Comparison of ENCODE assay signal across 1 cellular context in the genomic region with DNA sequence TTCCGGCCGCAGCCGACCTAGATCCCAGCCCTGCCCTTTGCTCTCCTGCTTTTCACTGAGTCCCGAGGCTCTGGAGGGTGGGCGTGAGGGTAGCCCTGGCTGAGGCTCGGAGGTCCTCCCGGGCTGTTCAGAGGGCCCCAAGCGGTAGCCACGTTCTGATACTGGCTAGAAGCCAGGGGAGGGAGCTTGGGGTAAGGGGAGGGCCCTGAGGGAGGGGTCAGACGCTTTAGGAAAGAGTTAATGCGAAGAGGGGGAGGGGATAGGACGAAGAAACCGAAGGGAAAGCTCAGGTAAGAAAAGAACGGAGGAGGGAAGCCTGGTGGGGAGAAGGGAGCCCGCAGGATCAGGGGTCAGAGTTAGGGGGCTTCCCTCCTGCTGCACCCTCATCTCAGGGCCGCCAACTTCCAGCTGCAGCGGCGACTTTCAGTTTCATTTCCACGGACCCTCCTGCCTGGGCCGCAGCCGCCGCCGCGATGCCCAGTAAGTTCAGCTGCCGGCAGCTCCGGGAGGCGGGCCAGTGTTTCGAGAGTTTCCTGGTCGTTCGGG.
TF ChIP-seq lines count a peak whose summit lies in the region.

A gene with protein sequence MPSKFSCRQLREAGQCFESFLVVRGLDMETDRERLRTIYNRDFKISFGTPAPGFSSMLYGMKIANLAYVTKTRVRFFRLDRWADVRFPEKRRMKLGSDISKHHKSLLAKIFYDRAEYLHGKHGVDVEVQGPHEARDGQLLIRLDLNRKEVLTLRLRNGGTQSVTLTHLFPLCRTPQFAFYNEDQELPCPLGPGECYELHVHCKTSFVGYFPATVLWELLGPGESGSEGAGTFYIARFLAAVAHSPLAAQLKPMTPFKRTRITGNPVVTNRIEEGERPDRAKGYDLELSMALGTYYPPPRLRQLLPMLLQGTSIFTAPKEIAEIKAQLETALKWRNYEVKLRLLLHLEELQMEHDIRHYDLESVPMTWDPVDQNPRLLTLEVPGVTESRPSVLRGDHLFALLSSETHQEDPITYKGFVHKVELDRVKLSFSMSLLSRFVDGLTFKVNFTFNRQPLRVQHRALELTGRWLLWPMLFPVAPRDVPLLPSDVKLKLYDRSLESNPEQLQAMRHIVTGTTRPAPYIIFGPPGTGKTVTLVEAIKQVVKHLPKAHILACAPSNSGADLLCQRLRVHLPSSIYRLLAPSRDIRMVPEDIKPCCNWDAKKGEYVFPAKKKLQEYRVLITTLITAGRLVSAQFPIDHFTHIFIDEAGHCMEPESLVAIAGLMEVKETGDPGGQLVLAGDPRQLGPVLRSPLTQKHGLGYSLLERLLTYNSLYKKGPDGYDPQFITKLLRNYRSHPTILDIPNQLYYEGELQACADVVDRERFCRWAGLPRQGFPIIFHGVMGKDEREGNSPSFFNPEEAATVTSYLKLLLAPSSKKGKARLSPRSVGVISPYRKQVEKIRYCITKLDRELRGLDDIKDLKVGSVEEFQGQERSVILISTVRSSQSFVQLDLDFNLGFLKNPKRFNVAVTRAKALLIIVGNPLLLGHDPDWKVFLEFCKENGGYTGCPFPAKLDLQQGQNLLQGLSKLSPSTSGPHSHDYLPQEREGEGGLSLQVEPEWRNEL (plus strand): TSS at position 220 of the 546 bp plus-strand sequence. CDS start 254 bp downstream, at position 474.

TF ChIP-seq in HEK293, 187 proteins besides CTCF, POLR2A, EP300 and RAD21 (continued from another document):
- TF ChIP-seq, protein P1, sequence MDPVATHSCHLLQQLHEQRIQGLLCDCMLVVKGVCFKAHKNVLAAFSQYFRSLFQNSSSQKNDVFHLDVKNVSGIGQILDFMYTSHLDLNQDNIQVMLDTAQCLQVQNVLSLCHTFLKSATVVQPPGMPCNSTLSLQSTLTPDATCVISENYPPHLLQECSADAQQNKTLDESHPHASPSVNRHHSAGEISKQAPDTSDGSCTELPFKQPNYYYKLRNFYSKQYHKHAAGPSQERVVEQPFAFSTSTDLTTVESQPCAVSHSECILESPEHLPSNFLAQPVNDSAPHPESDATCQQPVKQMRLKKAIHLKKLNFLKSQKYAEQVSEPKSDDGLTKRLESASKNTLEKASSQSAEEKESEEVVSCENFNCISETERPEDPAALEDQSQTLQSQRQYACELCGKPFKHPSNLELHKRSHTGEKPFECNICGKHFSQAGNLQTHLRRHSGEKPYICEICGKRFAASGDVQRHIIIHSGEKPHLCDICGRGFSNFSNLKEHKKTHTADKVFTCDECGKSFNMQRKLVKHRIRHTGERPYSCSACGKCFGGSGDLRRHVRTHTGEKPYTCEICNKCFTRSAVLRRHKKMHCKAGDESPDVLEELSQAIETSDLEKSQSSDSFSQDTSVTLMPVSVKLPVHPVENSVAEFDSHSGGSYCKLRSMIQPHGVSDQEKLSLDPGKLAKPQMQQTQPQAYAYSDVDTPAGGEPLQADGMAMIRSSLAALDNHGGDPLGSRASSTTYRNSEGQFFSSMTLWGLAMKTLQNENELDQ (tag by site-specific recombination; IDR thresholded peaks at IDR 0.05; ENCODE audit: low read depth) = no peak
- TF ChIP-seq ZNF561 (tag by site-specific recombination; IDR thresholded peaks at IDR 0.05; ENCODE audit: borderline replicate concordance) = no peak
- TF ChIP-seq ZNF302 (tag by site-specific recombination; IDR thresholded peaks at IDR 0.05; ENCODE audit: low read depth) = no peak
- TF ChIP-seq, protein P2, sequence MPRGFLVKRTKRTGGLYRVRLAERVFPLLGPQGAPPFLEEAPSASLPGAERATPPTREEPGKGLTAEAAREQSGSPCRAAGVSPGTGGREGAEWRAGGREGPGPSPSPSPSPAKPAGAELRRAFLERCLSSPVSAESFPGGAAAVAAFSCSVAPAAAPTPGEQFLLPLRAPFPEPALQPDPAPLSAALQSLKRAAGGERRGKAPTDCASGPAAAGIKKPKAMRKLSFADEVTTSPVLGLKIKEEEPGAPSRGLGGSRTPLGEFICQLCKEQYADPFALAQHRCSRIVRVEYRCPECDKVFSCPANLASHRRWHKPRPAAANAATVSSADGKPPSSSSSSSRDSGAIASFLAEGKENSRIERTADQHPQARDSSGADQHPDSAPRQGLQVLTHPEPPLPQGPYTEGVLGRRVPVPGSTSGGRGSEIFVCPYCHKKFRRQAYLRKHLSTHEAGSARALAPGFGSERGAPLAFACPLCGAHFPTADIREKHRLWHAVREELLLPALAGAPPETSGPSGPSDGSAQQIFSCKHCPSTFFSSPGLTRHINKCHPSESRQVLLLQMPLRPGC (tag by site-specific recombination; IDR thresholded peaks at IDR 0.05) = no peak; the same call in 1 of the 2 replicates
- TF ChIP-seq ZSCAN4 (tag by site-specific recombination; IDR thresholded peaks at IDR 0.05) = peak; percentile 26; the same call in 1 of the 2 replicates
- TF ChIP-seq ZNF132 (tag by site-specific recombination; IDR thresholded peaks at IDR 0.05; ENCODE audit: borderline replicate concordance) = no peak
- TF ChIP-seq, protein P3, sequence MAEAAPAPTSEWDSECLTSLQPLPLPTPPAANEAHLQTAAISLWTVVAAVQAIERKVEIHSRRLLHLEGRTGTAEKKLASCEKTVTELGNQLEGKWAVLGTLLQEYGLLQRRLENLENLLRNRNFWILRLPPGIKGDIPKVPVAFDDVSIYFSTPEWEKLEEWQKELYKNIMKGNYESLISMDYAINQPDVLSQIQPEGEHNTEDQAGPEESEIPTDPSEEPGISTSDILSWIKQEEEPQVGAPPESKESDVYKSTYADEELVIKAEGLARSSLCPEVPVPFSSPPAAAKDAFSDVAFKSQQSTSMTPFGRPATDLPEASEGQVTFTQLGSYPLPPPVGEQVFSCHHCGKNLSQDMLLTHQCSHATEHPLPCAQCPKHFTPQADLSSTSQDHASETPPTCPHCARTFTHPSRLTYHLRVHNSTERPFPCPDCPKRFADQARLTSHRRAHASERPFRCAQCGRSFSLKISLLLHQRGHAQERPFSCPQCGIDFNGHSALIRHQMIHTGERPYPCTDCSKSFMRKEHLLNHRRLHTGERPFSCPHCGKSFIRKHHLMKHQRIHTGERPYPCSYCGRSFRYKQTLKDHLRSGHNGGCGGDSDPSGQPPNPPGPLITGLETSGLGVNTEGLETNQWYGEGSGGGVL (tag by site-specific recombination; IDR thresholded peaks at IDR 0.05) = peak; percentile 97
- no peak for TF ChIP-seq SALL2 (tag by site-specific recombination; IDR thresholded peaks at IDR 0.05; ENCODE audit: borderline replicate concordance)
- TF ChIP-seq ZNF2 (tag by site-specific recombination; IDR thresholded peaks at IDR 0.05) = peak; percentile 63; the same call in 1 of the 2 replicates
- no peak for TF ChIP-seq ZNF292 (tag by site-specific recombination; IDR thresholded peaks at IDR 0.05; ENCODE audit: borderline replicate concordance, low read depth)
- TF ChIP-seq ZIC2 (tag by site-specific recombination; IDR thresholded peaks at IDR 0.05) = 0 out of 2 replicates have a peak, but pooled peaks have one; percentile 8
- no peak for TF ChIP-seq HOXC10 (CRISPR knock-in tag; IDR thresholded peaks at IDR 0.05)
- TF ChIP-seq ZNF335 (tag by site-specific recombination; conservative IDR thresholded peaks at IDR 0.05) = peak; percentile 92
- peak; percentile 74; the same call in 1 of the 2 replicates for TF ChIP-seq TRIM28 (IDR thresholded peaks at IDR 0.05; ENCODE audit: borderline replicate concordance, low read length)
- no peak for TF ChIP-seq ZNF624 (tag by site-specific recombination; IDR thresholded peaks at IDR 0.05)
- peak; percentile 71 for TF ChIP-seq ZNF692 (tag by site-specific recombination; IDR thresholded peaks at IDR 0.05)
- no peak for TF ChIP-seq ZNF654 (tag by site-specific recombination; IDR thresholded peaks at IDR 0.05; ENCODE audit: low read depth)
- peak; percentile 79 for TF ChIP-seq ZNF366 (tag by site-specific recombination; conservative IDR thresholded peaks at IDR 0.05)
- no peak for TF ChIP-seq ZNF16 (tag by site-specific recombination; IDR thresholded peaks at IDR 0.05; ENCODE audit: low read depth)
- TF ChIP-seq ZFP3 (tag by site-specific recombination; IDR thresholded peaks at IDR 0.05; ENCODE audit: low read depth) = no peak
- TF ChIP-seq ZEB2 (tag by site-specific recombination; IDR thresholded peaks at IDR 0.05) = peak; percentile 92
- no peak for TF ChIP-seq HOXD13 (CRISPR knock-in tag; IDR thresholded peaks at IDR 0.05; ENCODE audit: borderline replicate concordance)
- no peak for TF ChIP-seq SETDB1 (IDR thresholded peaks at IDR 0.05; ENCODE audit: insufficient read length, low read length)
- TF ChIP-seq ZNF658 (tag by site-specific recombination; IDR thresholded peaks at IDR 0.05) = no peak
- TF ChIP-seq ZNF514 (tag by site-specific recombination; IDR thresholded peaks at IDR 0.05) = no peak
- TF ChIP-seq ZBTB48 (tag by site-specific recombination; IDR thresholded peaks at IDR 0.05) = peak; percentile 89
- TF ChIP-seq ZNF350 (tag by site-specific recombination; IDR thresholded peaks at IDR 0.05) = no peak
- no peak for TF ChIP-seq ZBTB44 (tag by site-specific recombination; IDR thresholded peaks at IDR 0.05)
- TF ChIP-seq, protein P4, sequence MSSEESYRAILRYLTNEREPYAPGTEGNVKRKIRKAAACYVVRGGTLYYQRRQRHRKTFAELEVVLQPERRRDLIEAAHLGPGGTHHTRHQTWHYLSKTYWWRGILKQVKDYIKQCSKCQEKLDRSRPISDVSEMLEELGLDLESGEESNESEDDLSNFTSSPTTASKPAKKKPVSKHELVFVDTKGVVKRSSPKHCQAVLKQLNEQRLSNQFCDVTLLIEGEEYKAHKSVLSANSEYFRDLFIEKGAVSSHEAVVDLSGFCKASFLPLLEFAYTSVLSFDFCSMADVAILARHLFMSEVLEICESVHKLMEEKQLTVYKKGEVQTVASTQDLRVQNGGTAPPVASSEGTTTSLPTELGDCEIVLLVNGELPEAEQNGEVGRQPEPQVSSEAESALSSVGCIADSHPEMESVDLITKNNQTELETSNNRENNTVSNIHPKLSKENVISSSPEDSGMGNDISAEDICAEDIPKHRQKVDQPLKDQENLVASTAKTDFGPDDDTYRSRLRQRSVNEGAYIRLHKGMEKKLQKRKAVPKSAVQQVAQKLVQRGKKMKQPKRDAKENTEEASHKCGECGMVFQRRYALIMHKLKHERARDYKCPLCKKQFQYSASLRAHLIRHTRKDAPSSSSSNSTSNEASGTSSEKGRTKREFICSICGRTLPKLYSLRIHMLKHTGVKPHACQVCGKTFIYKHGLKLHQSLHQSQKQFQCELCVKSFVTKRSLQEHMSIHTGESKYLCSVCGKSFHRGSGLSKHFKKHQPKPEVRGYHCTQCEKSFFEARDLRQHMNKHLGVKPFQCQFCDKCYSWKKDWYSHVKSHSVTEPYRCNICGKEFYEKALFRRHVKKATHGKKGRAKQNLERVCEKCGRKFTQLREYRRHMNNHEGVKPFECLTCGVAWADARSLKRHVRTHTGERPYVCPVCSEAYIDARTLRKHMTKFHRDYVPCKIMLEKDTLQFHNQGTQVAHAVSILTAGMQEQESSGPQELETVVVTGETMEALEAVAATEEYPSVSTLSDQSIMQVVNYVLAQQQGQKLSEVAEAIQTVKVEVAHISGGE (tag by site-specific recombination; conservative IDR thresholded peaks at IDR 0.05; ENCODE audit: low read depth) = peak; percentile 48; the same call in 1 of the 2 replicates
- TF ChIP-seq ZNF18 (tag by site-specific recombination; IDR thresholded peaks at IDR 0.05) = 0 out of 2 replicates have a peak, but pooled peaks have one; percentile 35
- TF ChIP-seq ZNF391 (tag by site-specific recombination; IDR thresholded peaks at IDR 0.05; ENCODE audit: borderline replicate concordance, low read depth) = peak; percentile 83; the same call in 1 of the 2 replicates
- TF ChIP-seq ZNF837 (tag by site-specific recombination; IDR thresholded peaks at IDR 0.05) = no peak
- TF ChIP-seq ZFHX2 (tag by site-specific recombination; conservative IDR thresholded peaks at IDR 0.05) = peak; percentile 47
TF ChIP-seq in HEK293: peak in this region for 60.
